ENCODE assay signal across 8 cellular contexts in the genomic region with DNA sequence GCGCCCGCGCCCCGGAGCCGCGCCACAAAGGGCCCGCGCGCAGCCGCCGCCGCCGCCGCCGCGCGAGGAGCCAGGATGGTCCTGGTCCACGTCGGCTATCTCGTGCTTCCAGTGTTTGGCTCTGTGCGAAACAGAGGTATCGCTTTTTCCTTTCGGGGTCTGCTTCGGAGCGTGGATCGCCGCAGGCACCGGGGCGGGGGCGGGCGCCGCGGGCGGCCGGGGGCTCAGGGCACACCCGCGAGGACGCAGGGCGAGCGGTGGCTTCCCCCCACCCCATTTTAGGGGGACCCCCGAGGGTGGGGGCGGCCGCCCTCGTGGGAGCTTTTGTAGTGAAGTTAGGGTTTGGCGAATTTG.
DNase-seq lines count a peak whose midpoint lies in the region; ATAC-seq and TF ChIP-seq lines count a peak whose summit lies in the region.

No MANE protein-coding gene starts in this region.

- H3K4me1 ChIP-seq in left ventricle myocardium inferior (peaks cover 57% of the 10 kb centered on the region), skeletal muscle satellite cell (ENCODE audit: control insufficient read depth, insufficient read depth, low read length) (no peaks in the 10 kb centered on the region)

- H3K4me2 ChIP-seq in skeletal muscle satellite cell (ENCODE audit: low read length) = peak overlapping the region; percentile 63

- TF ChIP-seq CTCF in left ventricle myocardium inferior (IDR thresholded peaks at IDR 0.05; ENCODE audit: borderline replicate concordance) = no peak

- ATAC-seq in SK-N-SH treated with all-trans-retinoic acid at 6 μM for 48 hours (peak; percentile 4; the same call in 2 of the 3 replicates), HG02642 (IDR thresholded peaks at IDR 0.05; ENCODE audit: poor library complexity, unreplicated experiment) (no peak), GM18502 (IDR thresholded peaks at IDR 0.05; ENCODE audit: poor library complexity, unreplicated experiment) (no peak), HG02870 (IDR thresholded peaks at IDR 0.05; ENCODE audit: unreplicated experiment) (no peak)

- no peak overlapping the region for H3K9ac ChIP-seq in skeletal muscle satellite cell (ENCODE audit: low read depth, low read length)

- DNase-seq in H7 (no peak), left ventricle myocardium inferior (no peak), HT-29 (ENCODE audit: low spot score) (no peak)

- H3K9me3 ChIP-seq in left ventricle myocardium inferior (replicated peaks) (no peaks in the 10 kb centered on the region), skeletal muscle satellite cell (replicated peaks; ENCODE audit: low read length) (no peaks in the 10 kb centered on the region)

- peak overlapping the region; percentile 75 for H3K27ac ChIP-seq in left ventricle myocardium inferior (replicated peaks)

- H3K4me3 ChIP-seq in H7 (ENCODE audit: insufficient read depth, low read depth, low read length) (peak overlapping the region; percentile 57), left ventricle myocardium inferior (peak overlapping the region; percentile 79), skeletal muscle satellite cell (ENCODE audit: low read length) (peak overlapping the region; percentile 52)

- peaks cover 25% of the 10 kb centered on the region for H3K27me3 ChIP-seq in H7 (ENCODE audit: control insufficient read depth, insufficient read depth, low read length)
- H3K27me3 ChIP-seq in left ventricle myocardium inferior (ENCODE audit: low read depth) = no peaks in the 10 kb centered on the region
- peaks cover 93% of the 10 kb centered on the region for H3K27me3 ChIP-seq in skeletal muscle satellite cell (ENCODE audit: control insufficient read depth, insufficient read depth, low read length)

- intact Hi-C loops in left ventricle myocardium inferior (cut with micrococcal nuclease) = no loop called here

- no peaks in the 10 kb centered on the region for H3K36me3 ChIP-seq in H7 (replicated peaks; ENCODE audit: control insufficient read depth, insufficient read depth, low read length)
- no peaks in the 10 kb centered on the region for H3K36me3 ChIP-seq in left ventricle myocardium inferior
- no peaks in the 10 kb centered on the region for H3K36me3 ChIP-seq in skeletal muscle satellite cell (ENCODE audit: insufficient read depth, low read length)

TF ChIP-seq in SK-N-SH treated with all-trans-retinoic acid at 6 μM for 48 hours, 23 proteins besides CTCF, POLR2A, EP300 and RAD21:
- no peak for TF ChIP-seq CSDC2 (CRISPR knock-in tag; IDR thresholded peaks at IDR 0.05)
- no peak for TF ChIP-seq PPARA (CRISPR knock-in tag; IDR thresholded peaks at IDR 0.05; ENCODE audit: borderline replicate concordance)
- TF ChIP-seq TOX (CRISPR knock-in tag; IDR thresholded peaks at IDR 0.05; ENCODE audit: borderline replicate concordance) = no peak
- no peak for TF ChIP-seq ARNTL (CRISPR knock-in tag; IDR thresholded peaks at IDR 0.05; ENCODE audit: borderline replicate concordance, low read depth)
- TF ChIP-seq BACH2 (CRISPR knock-in tag; IDR thresholded peaks at IDR 0.05; ENCODE audit: borderline replicate concordance) = no peak
- TF ChIP-seq OSR1 (CRISPR knock-in tag; IDR thresholded peaks at IDR 0.05) = no peak
- TF ChIP-seq, protein P1, sequence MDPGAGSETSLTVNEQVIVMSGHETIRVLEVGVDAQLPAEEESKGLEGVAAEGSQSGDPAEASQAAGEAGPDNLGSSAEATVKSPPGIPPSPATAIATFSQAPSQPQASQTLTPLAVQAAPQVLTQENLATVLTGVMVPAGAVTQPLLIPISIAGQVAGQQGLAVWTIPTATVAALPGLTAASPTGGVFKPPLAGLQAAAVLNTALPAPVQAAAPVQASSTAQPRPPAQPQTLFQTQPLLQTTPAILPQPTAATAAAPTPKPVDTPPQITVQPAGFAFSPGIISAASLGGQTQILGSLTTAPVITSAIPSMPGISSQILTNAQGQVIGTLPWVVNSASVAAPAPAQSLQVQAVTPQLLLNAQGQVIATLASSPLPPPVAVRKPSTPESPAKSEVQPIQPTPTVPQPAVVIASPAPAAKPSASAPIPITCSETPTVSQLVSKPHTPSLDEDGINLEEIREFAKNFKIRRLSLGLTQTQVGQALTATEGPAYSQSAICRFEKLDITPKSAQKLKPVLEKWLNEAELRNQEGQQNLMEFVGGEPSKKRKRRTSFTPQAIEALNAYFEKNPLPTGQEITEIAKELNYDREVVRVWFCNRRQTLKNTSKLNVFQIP (CRISPR knock-in tag; IDR thresholded peaks at IDR 0.05; ENCODE audit: borderline replicate concordance, low read depth) = no peak
- no peak for TF ChIP-seq ZFP30 (CRISPR knock-in tag; IDR thresholded peaks at IDR 0.05)
- TF ChIP-seq ESRRG (CRISPR knock-in tag; IDR thresholded peaks at IDR 0.05) = no peak
- no peak for TF ChIP-seq CSRNP3 (CRISPR knock-in tag; IDR thresholded peaks at IDR 0.05)
- no peak for TF ChIP-seq PATZ1 (CRISPR knock-in tag; IDR thresholded peaks at IDR 0.05; ENCODE audit: borderline replicate concordance)
- TF ChIP-seq GLIS3 (CRISPR knock-in tag; IDR thresholded peaks at IDR 0.05) = no peak
